In genomic region chr10:11242443-11243386, GRCh38 we compare ENCODE assay signal across 8 cellular contexts.
DNase-seq lines count a peak whose midpoint lies in the region; ATAC-seq lines count a peak whose summit lies in the region.

No MANE protein-coding gene starts in this region.

- peak; percentile 74 for ATAC-seq in GM19324 (IDR thresholded peaks at IDR 0.05; ENCODE audit: low FRiP score, unreplicated experiment)
- ATAC-seq in HG03139 (IDR thresholded peaks at IDR 0.05; ENCODE audit: unreplicated experiment): peak; percentile 48
- peak; percentile 66 to 71 for ATAC-seq in naive B cell (ENCODE audit: low read depth in 2 of 2)

- H3K27me3 Mint-ChIP-seq in activated naive CD4-positive, alpha-beta T cell treated with anti-CD3 and anti-CD28 coated beads, Interleukin-2, amount 10 ng/mL, durations not matched to agents 7 days and 5 days: no peaks in the 10 kb centered on the region
- no peaks in the 10 kb centered on the region for H3K27me3 Mint-ChIP-seq in naive B cell

- H3K36me3 Mint-ChIP-seq in activated naive CD4-positive, alpha-beta T cell treated with anti-CD3 and anti-CD28 coated beads, Interleukin-2, amount 10 ng/mL, durations not matched to agents 7 days and 5 days: peaks cover 31% of the 10 kb centered on the region
- H3K36me3 Mint-ChIP-seq in naive B cell: peaks cover 0 to 1% of the 10 kb centered on the region in 2 donors

- CTCF ChIA-PET in activated naive CD4-positive, alpha-beta T cell treated with anti-CD3 and anti-CD28 coated beads, Interleukin-2, amount 10 ng/mL, durations not matched to agents 7 days and 5 days (lab: Charles Lee): interaction anchor here (0.8 to 1.7 kb wide), 5 partner anchors 9 to 131 kb away, joined by 3 to 4 read pairs (median 3); no protein-coding TSS in a partner anchor

- H3K4me1 Mint-ChIP-seq in activated naive CD4-positive, alpha-beta T cell treated with anti-CD3 and anti-CD28 coated beads, Interleukin-2, amount 10 ng/mL, durations not matched to agents 7 days and 5 days: peaks cover 54% of the 10 kb centered on the region
- H3K4me1 Mint-ChIP-seq in naive B cell: peaks cover 6 to 53% (median 24%) of the 10 kb centered on the region in 3 donors

- H3K4me3 Mint-ChIP-seq in activated naive CD4-positive, alpha-beta T cell treated with anti-CD3 and anti-CD28 coated beads, Interleukin-2, amount 10 ng/mL, durations not matched to agents 7 days and 5 days: no peak overlapping the region
- H3K4me3 Mint-ChIP-seq in naive B cell: peak overlapping the region in 5 of 8 donors; percentile 71 to 91 (median 89)

- DNase-seq in EL (peak; percentile 24), naive B cell (peak; percentile 52), HK-2 (ENCODE audit: unreplicated experiment) (no peak), 8988T (no peak)
- no peak for DNase-seq in activated naive CD4-positive, alpha-beta T cell treated with anti-CD3 and anti-CD28 coated beads, Interleukin-2, amount 10 ng/mL, durations not matched to agents 7 days and 5 days
- DNase-seq in activated CD4-positive, CD25-positive, alpha-beta regulatory T cell treated with anti-CD3 and anti-CD28 coated beads, Interleukin-2, amount 50 U/mL, for 72 hours: no peak

- H3K9me3 Mint-ChIP-seq in activated naive CD4-positive, alpha-beta T cell treated with anti-CD3 and anti-CD28 coated beads, Interleukin-2, amount 10 ng/mL, durations not matched to agents 7 days and 5 days: no peaks in the 10 kb centered on the region
- H3K9me3 Mint-ChIP-seq in naive B cell: no peaks in the 10 kb centered on the region

- peak overlapping the region; percentile 74 for H3K27ac Mint-ChIP-seq in activated naive CD4-positive, alpha-beta T cell treated with anti-CD3 and anti-CD28 coated beads, Interleukin-2, amount 10 ng/mL, durations not matched to agents 7 days and 5 days
- peak overlapping the region in 5 of 6 donors; percentile 72 to 97 (median 93) for H3K27ac Mint-ChIP-seq in naive B cell

Comparison
In these comparisons a context has a peak if more than half of its experiments do, and no peak if none do; other contexts are left out.
1. DNase-seq: peak in EL (single experiment) and naive B cell (single experiment); none in activated naive CD4-positive, alpha-beta T cell treated with anti-CD3 and anti-CD28 coated beads, Interleukin-2, amount 10 ng/mL, durations not matched to agents 7 days and 5 days (single experiment), HK-2 (single experiment), activated CD4-positive, CD25-positive, alpha-beta regulatory T cell treated with anti-CD3 and anti-CD28 coated beads, Interleukin-2, amount 50 U/mL, for 72 hours (single experiment) and 8988T (single experiment).
2. Peak in every context shown above with its lines, with median percentiles within 50 percentile points of each other: ATAC-seq.